ENCODE assay signal across 1 cellular context in genomic region chr14:67267929-67268328, GRCh38.
TF ChIP-seq lines count a peak whose summit lies in the region.

No MANE protein-coding gene starts in this region.

TF ChIP-seq in H1, 55 proteins besides CTCF, POLR2A, EP300 and RAD21:
- TF ChIP-seq GABPA (IDR thresholded peaks at IDR 0.05; ENCODE audit: borderline replicate concordance, insufficient read depth, low read length): no peak
- TF ChIP-seq ATF2 (IDR thresholded peaks at IDR 0.05; ENCODE audit: low read length): no peak
- TF ChIP-seq TBP (IDR thresholded peaks at IDR 0.05; ENCODE audit: low read depth, low read length): no peak
- TF ChIP-seq TAF7 (optimal IDR thresholded peaks at IDR 0.05; ENCODE audit: borderline replicate concordance, low read depth, low read length): no peak
- TF ChIP-seq EZH2 (IDR thresholded peaks at IDR 0.05; ENCODE audit: low read depth, low read length, severe bottlenecking): no peak
- TF ChIP-seq KDM1A (IDR thresholded peaks at IDR 0.05; ENCODE audit: borderline replicate concordance, low read length): no peak
- TF ChIP-seq RFX5 (IDR thresholded peaks at IDR 0.05; ENCODE audit: borderline replicate concordance, low read depth, low read length): no peak
- TF ChIP-seq HDAC6 (IDR thresholded peaks at IDR 0.05; ENCODE audit: low read depth, low read length): no peak
- TF ChIP-seq CHD2 (IDR thresholded peaks at IDR 0.05; ENCODE audit: low read length): no peak
